Comparison of ENCODE assay signal across 32 cellular contexts in genomic region chr5:146306838-146307237, GRCh38. TPM values are rescaled to one million over a fixed set of nuclear protein-coding genes. Genes with fewer than 3 reads are reported as not detected.
"Had no signal": no experiment of that assay in that cellular context is flagged by ENCODE, and none has a peak within 500 bp of the region (broad histone marks: within the 10 kb centered on the region; RNA-seq: fewer than 3 reads in every experiment).

No MANE protein-coding gene starts in this region.

- H3K4me3 Mint-ChIP-seq: activated CD8-positive, alpha-beta T cell treated with anti-CD3 and anti-CD28 coated beads for 36 hours; activated naive CD4-positive, alpha-beta T cell treated with anti-CD3 and anti-CD28 coated beads, Interleukin-2, amount 50 U/mL, for 24 hours; activated naive CD8-positive, alpha-beta T cell treated with anti-CD3 and anti-CD28 coated beads, Interleukin-2, amount 50 U/mL, for 24 hours; activated T-cell treated with anti-CD3 and anti-CD28 coated beads, Interleukin-2, amount 50 U/mL, for 4 hours; activated T-helper 17 cell treated with anti-CD3 and anti-CD28 coated beads, Interleukin-2, amount 50 U/mL, for 72 hours; nephron; stimulated activated memory B cell treated with anti-CD40 and anti-IgM and Interleukin-4, amounts not matched to agents 10 μg/mL and 1 μg/mL and 100 μg/mL, for 72 hours; WTC11 had no signal

- H3K27ac ChIP-seq: epithelial cell of prostate, esophagus squamous epithelium, right lobe of liver, skin epidermis, stomach, thyroid gland, upper lobe of left lung, vagina had no signal

- H3K4me3 ChIP-seq: esophagus squamous epithelium, lung, mucosa of descending colon, right lobe of liver, skin epidermis, stomach, thyroid gland, upper lobe of left lung, vagina had no signal

- DNase-seq: activated CD4-positive, alpha-beta T cell treated with anti-CD3 and anti-CD28 coated beads, Interleukin-2, amount 50 U/mL, for 1 hour; activated CD8-positive, alpha-beta T cell treated with anti-CD3 and anti-CD28 coated beads for 36 hours; activated gamma-delta T cell treated with Interleukin-2 at 50 U/mL for 16 hours; activated naive CD8-positive, alpha-beta T cell treated with anti-CD3 and anti-CD28 coated beads, Interleukin-2, amount 50 U/mL, for 24 hours; activated T-cell treated with anti-CD3 and anti-CD28 coated beads, Interleukin-2, amount 50 U/mL, for 4 hours; amygdala; dermis blood vessel endothelial cell; effector CD4-positive, alpha-beta T cell; esophagus squamous epithelium; foreskin melanocyte; hippocampal formation; mesendoderm; mucosa of descending colon; posterior cingulate gyrus; right lobe of liver; stimulated activated CD4-positive, alpha-beta T cell treated with anti-CD3 and anti-CD28 coated beads, Interleukin-1b, Interleukin-23, amount 100 ng/mL, for 48 hours; stimulated activated CD4-positive, alpha-beta T cell treated with anti-CD3 and anti-CD28 coated beads, Interleukin-4, amount 100 ng/mL, for 4 hours; stimulated activated CD8-positive, alpha-beta memory T cell treated with anti-CD3 and anti-CD28 coated beads, Interleukin-4, amount 100 ng/mL, for 48 hours; stomach; T-helper 2 cell; thyroid gland; upper lobe of left lung had no signal

- H3K27me3 ChIP-seq: right lobe of liver, thyroid gland, upper lobe of left lung, vagina had no signal

- H3K4me1 ChIP-seq: esophagus squamous epithelium, right lobe of liver, stomach, upper lobe of left lung, vagina had no signal

- H3K36me3 ChIP-seq: esophagus squamous epithelium, right lobe of liver, stomach, thyroid gland, upper lobe of left lung, vagina had no signal

- H3K27ac Mint-ChIP-seq: activated CD8-positive, alpha-beta T cell treated with anti-CD3 and anti-CD28 coated beads for 36 hours; activated naive CD4-positive, alpha-beta T cell treated with anti-CD3 and anti-CD28 coated beads, Interleukin-2, amount 50 U/mL, for 24 hours; activated naive CD8-positive, alpha-beta T cell treated with anti-CD3 and anti-CD28 coated beads, Interleukin-2, amount 50 U/mL, for 24 hours; activated T-helper 17 cell treated with anti-CD3 and anti-CD28 coated beads, Interleukin-2, amount 50 U/mL, for 72 hours; nephron; stimulated activated memory B cell treated with anti-CD40 and anti-IgM and Interleukin-4, amounts not matched to agents 10 μg/mL and 1 μg/mL and 100 μg/mL, for 72 hours; WTC11 had no signal

- H3K9me3 Mint-ChIP-seq: activated CD8-positive, alpha-beta T cell treated with anti-CD3 and anti-CD28 coated beads for 36 hours; activated naive CD4-positive, alpha-beta T cell treated with anti-CD3 and anti-CD28 coated beads, Interleukin-2, amount 50 U/mL, for 24 hours; activated naive CD8-positive, alpha-beta T cell treated with anti-CD3 and anti-CD28 coated beads, Interleukin-2, amount 50 U/mL, for 24 hours; activated T-cell treated with anti-CD3 and anti-CD28 coated beads, Interleukin-2, amount 50 U/mL, for 4 hours; activated T-helper 17 cell treated with anti-CD3 and anti-CD28 coated beads, Interleukin-2, amount 50 U/mL, for 72 hours; nephron; stimulated activated memory B cell treated with anti-CD40 and anti-IgM and Interleukin-4, amounts not matched to agents 10 μg/mL and 1 μg/mL and 100 μg/mL, for 72 hours; WTC11 had no signal

- H3K9me3 ChIP-seq: esophagus squamous epithelium, mucosa of descending colon, right lobe of liver, stomach, thyroid gland, upper lobe of left lung, vagina had no signal

- H3K27me3 Mint-ChIP-seq: activated CD8-positive, alpha-beta T cell treated with anti-CD3 and anti-CD28 coated beads for 36 hours had no signal

- ATAC-seq: activated CD8-positive, alpha-beta T cell treated with anti-CD3 and anti-CD28 coated beads for 36 hours; activated naive CD8-positive, alpha-beta T cell treated with anti-CD3 and anti-CD28 coated beads, Interleukin-2, amount 50 U/mL, for 24 hours; activated T-cell treated with anti-CD3 and anti-CD28 coated beads, Interleukin-2, amount 50 U/mL, for 4 hours; activated T-helper 17 cell treated with anti-CD3 and anti-CD28 coated beads, Interleukin-2, amount 50 U/mL, for 72 hours; left lobe of liver; mucosa of descending colon; right lobe of liver; stimulated activated memory B cell treated with anti-CD40 and anti-IgM and Interleukin-4, amounts not matched to agents 10 μg/mL and 1 μg/mL and 100 μg/mL, for 72 hours; WTC11 had no signal

- H3K36me3 Mint-ChIP-seq: activated naive CD4-positive, alpha-beta T cell treated with anti-CD3 and anti-CD28 coated beads, Interleukin-2, amount 50 U/mL, for 24 hours; stimulated activated memory B cell treated with anti-CD40 and anti-IgM and Interleukin-4, amounts not matched to agents 10 μg/mL and 1 μg/mL and 100 μg/mL, for 72 hours; WTC11 had no signal

- H3K4me1 Mint-ChIP-seq: activated naive CD4-positive, alpha-beta T cell treated with anti-CD3 and anti-CD28 coated beads, Interleukin-2, amount 50 U/mL, for 24 hours; activated naive CD8-positive, alpha-beta T cell treated with anti-CD3 and anti-CD28 coated beads, Interleukin-2, amount 50 U/mL, for 24 hours; activated T-helper 17 cell treated with anti-CD3 and anti-CD28 coated beads, Interleukin-2, amount 50 U/mL, for 72 hours; nephron; stimulated activated memory B cell treated with anti-CD40 and anti-IgM and Interleukin-4, amounts not matched to agents 10 μg/mL and 1 μg/mL and 100 μg/mL, for 72 hours had no signal

RNA-seq across cellular contexts. Expression of gene POU4F3, which starts 31.8 kb away (rescaled TPM):
- total RNA-seq: activated CD8-positive, alpha-beta T cell treated with anti-CD3 and anti-CD28 coated beads for 36 hours; activated T-helper 17 cell treated with anti-CD3 and anti-CD28 coated beads, Interleukin-2, amount 50 U/mL, for 72 hours; dermis blood vessel endothelial cell; esophagus squamous epithelium; left lobe of liver; mucosa of descending colon; stomach; thyroid gland; vagina; WTC11 had no signal
